ENCODE assay signal across 9 cellular contexts in genomic region chr5:178069909-178070308, GRCh38. TPM values are rescaled to one million over a fixed set of nuclear protein-coding genes. Genes with fewer than 3 reads are reported as not detected.
A peak's percentile ranks its signal among the peaks of the same experiment; 100 is the strongest.
DNase-seq lines count a peak whose midpoint lies in the region; ATAC-seq, FAIRE-seq and TF ChIP-seq lines count a peak whose summit lies in the region.
"Had no signal": no experiment of that assay in that cellular context is flagged by ENCODE, and none has a peak within 500 bp of the region (broad histone marks: within the 10 kb centered on the region; RNA-seq: fewer than 3 reads in every experiment).

No MANE protein-coding gene starts in this region.

- H3K9me3 Mint-ChIP-seq in nephron progenitor cell, result no peaks in the 10 kb centered on the region

- ATAC-seq in A549 (peak; percentile 81 to 86), GM19463 (IDR thresholded peaks at IDR 0.05; ENCODE audit: unreplicated experiment) (no peak)

- H3K27ac ChIP-seq in A549, result no peak overlapping the region
- no peak overlapping the region for H3K27ac ChIP-seq in sigmoid colon
- no peak overlapping the region for H3K27ac ChIP-seq in tibial nerve

- H3K36me3 ChIP-seq in sigmoid colon, result no peaks in the 10 kb centered on the region
- no peaks in the 10 kb centered on the region for H3K36me3 ChIP-seq in tibial nerve

- no peak overlapping the region for H3K4me2 ChIP-seq in A549

- TF ChIP-seq RAD21 in A549 (conservative IDR thresholded peaks at IDR 0.05 in 1 of 2, IDR thresholded peaks at IDR 0.05 in 1 of 2), result peak; percentile 23 to 58; a peak in 3 of 5 replicates

- H3K4me1 Mint-ChIP-seq in nephron progenitor cell, result peaks cover 11% of the 10 kb centered on the region

- TF ChIP-seq POLR2A in A549 (IDR thresholded peaks at IDR 0.05; ENCODE audit: low read length) (no peak), sigmoid colon (IDR thresholded peaks at IDR 0.05) (no peak), tibial nerve (IDR thresholded peaks at IDR 0.05) (no peak)

- DNase-seq in A549 (ENCODE audit: low read depth in 1 of 2, low spot score in 1 of 2), result peak; percentile 36 to 52
- peak; percentile 46 for DNase-seq in GM10266 (ENCODE audit: extremely low spot score)
- peak; percentile 69 for DNase-seq in NCI-H82 (lab: John Stamatoyannopoulos, UW)
- peak; percentile 30 for DNase-seq in amniotic epithelial cell (ENCODE audit: low read depth)
- peak; percentile 27 for DNase-seq in nephron progenitor cell
- no peak for DNase-seq in sigmoid colon
- DNase-seq in tibial nerve (ENCODE audit: low spot score in 2 of 2), result no peak

- H3K9me3 ChIP-seq in A549 (no peaks in the 10 kb centered on the region), sigmoid colon (no peaks in the 10 kb centered on the region), tibial nerve (no peaks in the 10 kb centered on the region)

- H3K4me3 ChIP-seq in A549 (no peak overlapping the region), sigmoid colon (no peak overlapping the region), tibial nerve (no peak overlapping the region)

- POLR2A ChIA-PET in A549 (lab: Yijun Ruan, JAX), result no interaction called here

- no peak for FAIRE-seq in A549 (lab: Jason Lieb, UNC)
- FAIRE-seq: astrocyte had no signal

- intact Hi-C loops in sigmoid colon (cut with DNase I), result no loop called here

- H3K27me3 Mint-ChIP-seq in nephron progenitor cell (ENCODE audit: low read depth, poor library complexity), result peaks cover 17% of the 10 kb centered on the region

- H3K36me3 Mint-ChIP-seq in nephron progenitor cell (ENCODE audit: low read depth), result no peaks in the 10 kb centered on the region

- H3K27ac Mint-ChIP-seq in nephron progenitor cell, result no peak overlapping the region

- H3K27me3 ChIP-seq in sigmoid colon, result peaks cover 0 to 9% (median 0%) of the 10 kb centered on the region in 3 donors
- H3K27me3 ChIP-seq in tibial nerve, result peaks cover 0 to 4% of the 10 kb centered on the region in 2 donors

- CTCF ChIA-PET in A549 (lab: Yijun Ruan, JAX), result no interaction called here

- H3K4me3 Mint-ChIP-seq in nephron progenitor cell, result no peak overlapping the region

- TF ChIP-seq CTCF in A549 (IDR thresholded peaks at IDR 0.05), result peak; percentile 18; the same call in 1 of the 3 replicates
- TF ChIP-seq CTCF in GM10266 (IDR thresholded peaks at IDR 0.05; ENCODE audit: control insufficient read depth, insufficient read depth, low read depth, missing control alignments), result peak; percentile 28
- TF ChIP-seq CTCF in nephron progenitor cell (IDR thresholded peaks at IDR 0.05), result no peak
- TF ChIP-seq CTCF in sigmoid colon (IDR thresholded peaks at IDR 0.05), result no peak
- TF ChIP-seq CTCF in tibial nerve (IDR thresholded peaks at IDR 0.05), result no peak

- WGBS in A549 (ENCODE audit: missing lambda C conversion rate), result 32% methylated on average over 5 of the region's 5 CpGs
- 40 to 52% methylated on average over 5 of the region's 5 CpGs for WGBS in sigmoid colon, 2 donors
- WGBS in tibial nerve, 2 donors, result 55 to 56% methylated on average over 5 of the region's 5 CpGs

- TF ChIP-seq EP300 in A549 (IDR thresholded peaks at IDR 0.05), result no peak
- no peak for TF ChIP-seq EP300 in sigmoid colon (IDR thresholded peaks at IDR 0.05)
- TF ChIP-seq EP300 in tibial nerve (IDR thresholded peaks at IDR 0.05), result no peak

- H3K4me1 ChIP-seq in A549 (no peaks in the 10 kb centered on the region), sigmoid colon (no peaks in the 10 kb centered on the region), tibial nerve (no peaks in the 10 kb centered on the region)

TF ChIP-seq in A549, 52 proteins besides CTCF, POLR2A, EP300 and RAD21:
- TF ChIP-seq RNF2 (IDR thresholded peaks at IDR 0.05; ENCODE audit: borderline replicate concordance, low read depth), result no peak
- TF ChIP-seq BHLHE40 (IDR thresholded peaks at IDR 0.05; ENCODE audit: low read depth, low read length), result no peak
- TF ChIP-seq HDAC2 (IDR thresholded peaks at IDR 0.05), result no peak
- TF ChIP-seq ESRRA (IDR thresholded peaks at IDR 0.05; ENCODE audit: borderline replicate concordance, low read length), result no peak
- TF ChIP-seq ZC3H11A (IDR thresholded peaks at IDR 0.05), result no peak
- TF ChIP-seq NFE2L2 (conservative IDR thresholded peaks at IDR 0.05; ENCODE audit: low read length), result no peak
- no peak for TF ChIP-seq JUN (IDR thresholded peaks at IDR 0.05)
- TF ChIP-seq E2F6 (IDR thresholded peaks at IDR 0.05; ENCODE audit: borderline replicate concordance, low read depth), result no peak
- TF ChIP-seq GATA3 (IDR thresholded peaks at IDR 0.05; ENCODE audit: borderline replicate concordance), result no peak
- TF ChIP-seq MAZ (IDR thresholded peaks at IDR 0.05; ENCODE audit: borderline replicate concordance, low read depth, low read length), result no peak
- no peak for TF ChIP-seq BCL3 (IDR thresholded peaks at IDR 0.05)
- TF ChIP-seq ELK1 (IDR thresholded peaks at IDR 0.05; ENCODE audit: low read depth, low read length), result no peak
- no peak for TF ChIP-seq HOXA7 (CRISPR knock-in tag; IDR thresholded peaks at IDR 0.05)
- TF ChIP-seq ZNF302 (CRISPR knock-in tag; IDR thresholded peaks at IDR 0.05), result no peak
- TF ChIP-seq EHMT2 (IDR thresholded peaks at IDR 0.05; ENCODE audit: low read depth), result no peak
- no peak for TF ChIP-seq MAFK (IDR thresholded peaks at IDR 0.05; ENCODE audit: partially characterized antibody)
- TF ChIP-seq KDM5A (IDR thresholded peaks at IDR 0.05), result no peak
- no peak for TF ChIP-seq RFX5 (IDR thresholded peaks at IDR 0.05)
- no peak for TF ChIP-seq ZFP36 (IDR thresholded peaks at IDR 0.05; ENCODE audit: borderline replicate concordance, partially characterized antibody)
- no peak for TF ChIP-seq ZSCAN20 (CRISPR knock-in tag; IDR thresholded peaks at IDR 0.05)

RNA-seq across cellular contexts. Expression of gene N4BP3, which starts 43.4 kb away (rescaled TPM):
- polyA plus RNA-seq in A549 (2011; rRNA removed), result 0.12 and 0.26 TPM in 2 replicates
- 0.21 and 0.27 TPM in 2 replicates for polyA plus RNA-seq in A549 (2012; cell fraction: cytosol; rRNA removed)
- 0.45 and 0.48 TPM in 2 replicates for polyA plus RNA-seq in A549 (2012; cell fraction: nucleus; rRNA removed)
- 0.15 to 0.25 TPM (median 0.15 TPM) in 3 replicates for polyA plus RNA-seq in A549 (2017; fragmentation: RNase III; extraction: RNeasy Plus Mini Kit Qiagen cat#74134 plus additional on column Dnase treatment)
- 0.34 and 0.37 TPM in 2 replicates for polyA minus RNA-seq in A549 (2011; rRNA and poly(A)+ RNA removed)
- total RNA-seq in sigmoid colon, result 1 to 10 TPM in 3 of 4 donors, under 1 TPM in 1; 0.95 to 3.0 (median 1.6) TPM
- 1 to 10 TPM in 2 of 3 donors, under 1 TPM in 1; 0.69 to 2.3 (median 1.2) TPM for polyA plus RNA-seq in sigmoid colon
- 1 to 10 TPM in 1 of 4 donors, under 1 TPM in 3; 0.84 to 1.3 (median 0.94) TPM for total RNA-seq in tibial nerve

Comparison
In these comparisons a context has a peak if more than half of its experiments do, and no peak if none do; other contexts are left out.
1. DNase-seq: peak in A549 (2 of 2), GM10266 (single experiment), NCI-H82 (single experiment), amniotic epithelial cell (single experiment) and nephron progenitor cell (single experiment); none in sigmoid colon (single experiment) and tibial nerve (0 of 2).
2. CTCF ChIP-seq: peak in A549 (single experiment) and GM10266 (single experiment); none in nephron progenitor cell (single experiment), sigmoid colon (0 of 4) and tibial nerve (0 of 5).